19 cellular contexts compared by ENCODE assay signal in the genomic region with DNA sequence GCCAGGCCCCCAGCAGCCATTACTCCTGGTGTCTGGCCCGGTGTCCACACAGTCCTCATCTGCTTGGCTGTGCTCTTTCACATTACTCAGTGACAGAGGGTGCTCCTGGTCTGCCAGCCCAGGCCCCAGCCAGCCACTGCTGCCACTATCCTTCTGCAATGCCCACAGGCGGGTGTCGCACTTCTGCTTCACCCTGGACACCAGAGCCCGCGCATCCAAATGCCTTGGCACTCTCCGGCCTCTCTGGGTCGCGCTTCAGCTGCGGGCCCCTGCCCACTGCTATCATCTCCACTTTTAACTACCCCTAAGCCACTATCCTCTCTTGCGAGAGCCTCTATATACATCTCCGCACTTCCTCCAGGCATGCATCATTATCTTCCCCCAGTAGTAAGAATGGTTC.
DNase-seq lines count a peak whose midpoint lies in the region; ATAC-seq and TF ChIP-seq lines count a peak whose summit lies in the region.
"Had no signal": no experiment of that assay in that cellular context is flagged by ENCODE, and none has a peak within 500 bp of the region (broad histone marks: within the 10 kb centered on the region; RNA-seq: fewer than 3 reads in every experiment).

No MANE protein-coding gene starts in this region.

- ATAC-seq in GM23338 (no peak), GM18861 (IDR thresholded peaks at IDR 0.05; ENCODE audit: unreplicated experiment) (no peak)
- no peak for ATAC-seq in stimulated activated memory B cell treated with anti-CD40 and anti-IgM and Interleukin-4, amounts not matched to agents 10 μg/mL and 1 μg/mL and 100 μg/mL, for 72 hours
- ATAC-seq: GM12878, PC-3 had no signal

- H3K79me1 ChIP-seq in H9 (ENCODE audit: insufficient read depth, low read depth, low read length, poor library complexity, severe bottlenecking), result no peaks in the 10 kb centered on the region

- H3K27me3 Mint-ChIP-seq in GM23338 (ENCODE audit: insufficient read depth, low read depth, poor library complexity), result peaks cover 7% of the 10 kb centered on the region
- H3K27me3 Mint-ChIP-seq in chondrocyte (ENCODE audit: low read depth), result no peaks in the 10 kb centered on the region
- no peaks in the 10 kb centered on the region for H3K27me3 Mint-ChIP-seq in stimulated activated memory B cell treated with anti-CD40 and anti-IgM and Interleukin-4, amounts not matched to agents 10 μg/mL and 1 μg/mL and 100 μg/mL, for 72 hours
- H3K27me3 Mint-ChIP-seq in H9 (ENCODE audit: low read depth), result no peaks in the 10 kb centered on the region

- H3K23ac ChIP-seq in H9 (ENCODE audit: insufficient read length, low read depth, low read length), result no peak overlapping the region

- no peaks in the 10 kb centered on the region for H3K27me3 ChIP-seq in GM23338 (ENCODE audit: insufficient read depth)
- no peaks in the 10 kb centered on the region for H3K27me3 ChIP-seq in H9 (ENCODE audit: insufficient read depth, low read length)
- H3K27me3 ChIP-seq: BLaER1 had no signal

- H3K4me3 ChIP-seq in GM23338 (no peak overlapping the region), mesodermal cell (ENCODE audit: extremely low read depth, insufficient read depth, low read length, poor library complexity, severe bottlenecking) (no peak overlapping the region)
- H3K4me3 ChIP-seq: BLaER1, GM12878, HAP-1, SK-N-MC had no signal

- TF ChIP-seq CTCF in GM23338 (conservative IDR thresholded peaks at IDR 0.05; ENCODE audit: low read depth in 2 of 2) (no peak), chondrocyte (IDR thresholded peaks at IDR 0.05) (no peak), H9 (conservative IDR thresholded peaks at IDR 0.05) (no peak)

- H2AFZ ChIP-seq in GM23338 (peak overlapping the region; percentile 52; the same call in 1 of the 2 replicates), H9 (ENCODE audit: low read length) (no peak overlapping the region)

- no peak overlapping the region for H2BK5ac ChIP-seq in H9 (ENCODE audit: insufficient read length, low read length)

- no peak overlapping the region for H3K4ac ChIP-seq in H9 (ENCODE audit: low read depth, low read length)

- H4K91ac ChIP-seq in H9 (ENCODE audit: insufficient read length, low read depth, low read length), result no peak overlapping the region

- no peak overlapping the region for H3K56ac ChIP-seq in H9 (ENCODE audit: insufficient read length, low read depth, low read length)

- H3K9me2 ChIP-seq in GM23338 (ENCODE audit: insufficient read depth), result no peaks in the 10 kb centered on the region

- H3K4me1 ChIP-seq in GM23338 (ENCODE audit: insufficient read depth) (peaks cover 17% of the 10 kb centered on the region), mesodermal cell (ENCODE audit: control insufficient read depth, insufficient read depth, low read length, poor library complexity, severe bottlenecking) (peaks cover 20% of the 10 kb centered on the region), H9 (ENCODE audit: insufficient read depth, low read length) (no peaks in the 10 kb centered on the region)
- H3K4me1 ChIP-seq: BLaER1, HAP-1 had no signal

- no peak overlapping the region for H3K27ac Mint-ChIP-seq in GM23338
- H3K27ac Mint-ChIP-seq in chondrocyte (ENCODE audit: unreplicated experiment), result peak overlapping the region; percentile 4
- peak overlapping the region; percentile 1 for H3K27ac Mint-ChIP-seq in stimulated activated memory B cell treated with anti-CD40 and anti-IgM and Interleukin-4, amounts not matched to agents 10 μg/mL and 1 μg/mL and 100 μg/mL, for 72 hours
- no peak overlapping the region; a peak in 2 of 7 replicates for H3K27ac Mint-ChIP-seq in H9
- H3K27ac Mint-ChIP-seq: CD4-positive, alpha-beta T cell had no signal

- H3K23me2 ChIP-seq in H9 (ENCODE audit: insufficient read length, low read depth, low read length, poor library complexity, severe bottlenecking), result no peaks in the 10 kb centered on the region

- no peak overlapping the region for H2BK120ac ChIP-seq in H9 (ENCODE audit: low read depth, low read length, poor library complexity, severe bottlenecking)

- H3K9me3 ChIP-seq in mesodermal cell (ENCODE audit: control insufficient read depth, low read length) (no peaks in the 10 kb centered on the region), H9 (ENCODE audit: control insufficient read depth, low read depth, low read length) (no peaks in the 10 kb centered on the region)
- H3K9me3 ChIP-seq: BLaER1, HAP-1 had no signal

- H3K9me3 Mint-ChIP-seq in GM23338 (no peaks in the 10 kb centered on the region; the same call in 2 of the 3 replicates), chondrocyte (ENCODE audit: low read depth) (no peaks in the 10 kb centered on the region), H9 (no peaks in the 10 kb centered on the region)
- no peaks in the 10 kb centered on the region for H3K9me3 Mint-ChIP-seq in stimulated activated memory B cell treated with anti-CD40 and anti-IgM and Interleukin-4, amounts not matched to agents 10 μg/mL and 1 μg/mL and 100 μg/mL, for 72 hours
- H3K9me3 Mint-ChIP-seq: CD4-positive, alpha-beta T cell had no signal

- H3T11ph ChIP-seq in H9 (ENCODE audit: low read length), result no peak overlapping the region

- H3K18ac ChIP-seq in H9 (ENCODE audit: insufficient read length, low read depth, low read length), result no peak overlapping the region

- H2BK15ac ChIP-seq in H9 (ENCODE audit: low read depth, low read length), result no peak overlapping the region

- H3K4me1 Mint-ChIP-seq in GM23338 (peaks cover 38% of the 10 kb centered on the region), chondrocyte (ENCODE audit: low read depth) (peaks cover 3% of the 10 kb centered on the region), H9 (peaks cover 40 to 46% of the 10 kb centered on the region in 2 experiments)
- peaks cover 17% of the 10 kb centered on the region for H3K4me1 Mint-ChIP-seq in stimulated activated memory B cell treated with anti-CD40 and anti-IgM and Interleukin-4, amounts not matched to agents 10 μg/mL and 1 μg/mL and 100 μg/mL, for 72 hours

- no peak overlapping the region for H2AK5ac ChIP-seq in H9 (ENCODE audit: insufficient read length, low read length)

- 94 to 96% methylated on average over 11 of the region's 11 CpGs for WGBS in mesodermal cell (ENCODE audit: insufficient coverage in 2 of 2), 2 experiments
- WGBS in H9 (ENCODE audit: extremely low coverage, insufficient read length, low lambda C conversion rate), result no CpG with 5 or more reads among the region's 11 CpGs

- H3K9ac ChIP-seq in H9 (ENCODE audit: extremely low read depth, insufficient read length, low read length), result no peak overlapping the region
- H3K9ac ChIP-seq: BLaER1 had no signal

- DNase-seq in GM23338 (ENCODE audit: low spot score) (no peak), chondrocyte (ENCODE audit: low spot score) (no peak), NCI-H1694 (lab: John Stamatoyannopoulos, UW) (no peak), H9 (no peak), LoVo (ENCODE audit: low spot score) (no peak)
- DNase-seq: CD4-positive, alpha-beta T cell; DMS 273 treated with DMSO at 0.1 percent for 48 hours; KG1; NCI-H1105; NCI-H2171 treated with DMSO at 0.1 percent for 48 hours; NCI-H526; PC-3 had no signal

- H4K5ac ChIP-seq in H9 (ENCODE audit: insufficient read length, low read depth, low read length), result no peak overlapping the region

- H3K27ac ChIP-seq in GM23338 (ENCODE audit: low read depth) (no peak overlapping the region), mesodermal cell (ENCODE audit: low read depth, low read length, severe bottlenecking) (peak overlapping the region; percentile 39), H9 (ENCODE audit: insufficient read length, low read depth, low read length) (no peak overlapping the region)
- H3K27ac ChIP-seq: BLaER1, SK-N-MC had no signal

- no peak overlapping the region for H3K14ac ChIP-seq in H9 (ENCODE audit: insufficient read depth, low read length)

- H3K4me2 ChIP-seq in GM23338, result no peak overlapping the region
- no peak overlapping the region for H3K4me2 ChIP-seq in H9 (ENCODE audit: insufficient read depth, insufficient read length, low read length)
- H3K4me2 ChIP-seq: BLaER1 had no signal

- H4K20me1 ChIP-seq in GM23338 (replicated peaks; ENCODE audit: insufficient read depth), result no peaks in the 10 kb centered on the region
- H4K20me1 ChIP-seq in H9 (ENCODE audit: control insufficient read depth, insufficient read depth, insufficient read length), result no peaks in the 10 kb centered on the region
- H4K20me1 ChIP-seq: BLaER1 had no signal

- no peak overlapping the region for H4K8ac ChIP-seq in H9 (replicated peaks; ENCODE audit: insufficient read length, low read depth, low read length)

- H3K4me3 Mint-ChIP-seq in GM23338, result no peak overlapping the region
- H3K4me3 Mint-ChIP-seq in chondrocyte (ENCODE audit: unreplicated experiment), result no peak overlapping the region
- no peak overlapping the region for H3K4me3 Mint-ChIP-seq in stimulated activated memory B cell treated with anti-CD40 and anti-IgM and Interleukin-4, amounts not matched to agents 10 μg/mL and 1 μg/mL and 100 μg/mL, for 72 hours
- no peak overlapping the region for H3K4me3 Mint-ChIP-seq in H9
- H3K4me3 Mint-ChIP-seq: CD4-positive, alpha-beta T cell had no signal

- H2BK20ac ChIP-seq in H9 (ENCODE audit: low read depth, low read length, poor library complexity, severe bottlenecking), result no peak overlapping the region

- no peaks in the 10 kb centered on the region for H3K36me3 ChIP-seq in GM23338 (ENCODE audit: insufficient read depth)
- H3K36me3 ChIP-seq in mesodermal cell (ENCODE audit: control insufficient read depth, insufficient read depth, low read length), result peaks cover 70% of the 10 kb centered on the region
- H3K36me3 ChIP-seq: BLaER1 had no signal

- H2BK12ac ChIP-seq in H9 (ENCODE audit: insufficient read length, low read depth, low read length), result no peak overlapping the region

- H3K79me2 ChIP-seq in GM23338 (replicated peaks; ENCODE audit: insufficient read depth) (no peaks in the 10 kb centered on the region), H9 (ENCODE audit: insufficient read depth, low read length) (no peaks in the 10 kb centered on the region)

- H3F3A ChIP-seq in GM23338 (replicated peaks; ENCODE audit: low read depth), result no peaks in the 10 kb centered on the region

- no peaks in the 10 kb centered on the region; the same call in 2 of the 3 replicates for H3K36me3 Mint-ChIP-seq in GM23338 (ENCODE audit: low read depth)
- peaks cover 25% of the 10 kb centered on the region for H3K36me3 Mint-ChIP-seq in chondrocyte (ENCODE audit: low read depth)
- H3K36me3 Mint-ChIP-seq in stimulated activated memory B cell treated with anti-CD40 and anti-IgM and Interleukin-4, amounts not matched to agents 10 μg/mL and 1 μg/mL and 100 μg/mL, for 72 hours, result peaks cover 56% of the 10 kb centered on the region
- no peaks in the 10 kb centered on the region; a peak in 1 of 7 replicates for H3K36me3 Mint-ChIP-seq in H9 (ENCODE audit: insufficient read depth in 1 of 3, low read depth in 3 of 3)

Comparison
In these comparisons a context has a peak if more than half of its experiments do, and no peak if none do; other contexts are left out.
1. H3K27ac Mint-ChIP-seq: peak in chondrocyte (single experiment) and stimulated activated memory B cell treated with anti-CD40 and anti-IgM and Interleukin-4, amounts not matched to agents 10 μg/mL and 1 μg/mL and 100 μg/mL, for 72 hours (single experiment); none in GM23338 (single experiment) and H9 (0 of 3).